In genomic region chr21:32122082-32122481, GRCh38 we compare ENCODE assay signal across 30 cellular contexts.
"Had no signal": no experiment of that assay in that cellular context is flagged by ENCODE, and none has a peak within 500 bp of the region (broad histone marks: within the 10 kb centered on the region; RNA-seq: fewer than 3 reads in every experiment).

No MANE protein-coding gene starts in this region.

- H3K36me3 ChIP-seq: ascending aorta, breast epithelium, cardiac muscle cell, esophagus muscularis mucosa, gastrocnemius medialis, heart right ventricle had no signal

- H3K27me3 ChIP-seq: ascending aorta, breast epithelium, cardiac muscle cell, dorsolateral prefrontal cortex, esophagus muscularis mucosa, foreskin keratinocyte, gastrocnemius medialis, heart right ventricle, hepatocyte had no signal

- H3K9me3 Mint-ChIP-seq: activated CD4-positive, alpha-beta memory T cell treated with anti-CD3 and anti-CD28 coated beads, Interleukin-2, amount 10 ng/mL, durations not matched to agents 7 days and 5 days; activated T-cell treated with anti-CD3 and anti-CD28 coated beads, Interleukin-2, amount 50 U/mL, for 24 hours had no signal

- H3K27ac ChIP-seq: ascending aorta, breast epithelium, cardiac muscle cell, coronary artery, dorsolateral prefrontal cortex, esophagus muscularis mucosa, foreskin keratinocyte, gastrocnemius medialis, heart right ventricle, hepatocyte had no signal

- H3K9me3 ChIP-seq: gastrocnemius medialis had no signal

- ATAC-seq: activated naive CD4-positive, alpha-beta T cell treated with anti-CD3 and anti-CD28 coated beads, Interleukin-2, amount 50 U/mL, for 72 hours; activated T-cell treated with anti-CD3 and anti-CD28 coated beads, Interleukin-2, amount 50 U/mL, for 72 hours; foreskin keratinocyte; gastrocnemius medialis; heart right ventricle had no signal

- H3K36me3 Mint-ChIP-seq: activated naive CD4-positive, alpha-beta T cell treated with anti-CD3 and anti-CD28 coated beads, Interleukin-2, amount 10 ng/mL, durations not matched to agents 7 days and 5 days; activated naive CD8-positive, alpha-beta T cell treated with anti-CD3 and anti-CD28 coated beads, Interleukin-2, amount 10 ng/mL, durations not matched to agents 7 days and 5 days had no signal

- H3K27ac Mint-ChIP-seq: activated CD4-positive, alpha-beta memory T cell treated with anti-CD3 and anti-CD28 coated beads, Interleukin-2, amount 10 ng/mL, durations not matched to agents 7 days and 5 days; activated CD4-positive, alpha-beta T cell treated with anti-CD3 and anti-CD28 coated beads, Interleukin-2, amount 10 ng/mL, durations not matched to agents 7 days and 5 days; activated naive CD4-positive, alpha-beta T cell treated with anti-CD3 and anti-CD28 coated beads, Interleukin-2, amount 10 ng/mL, durations not matched to agents 7 days and 5 days; activated naive CD4-positive, alpha-beta T cell treated with anti-CD3 and anti-CD28 coated beads, Interleukin-2, amount 50 U/mL, for 72 hours; activated naive CD8-positive, alpha-beta T cell treated with anti-CD3 and anti-CD28 coated beads, Interleukin-2, amount 10 ng/mL, durations not matched to agents 7 days and 5 days; activated T-cell treated with anti-CD3 and anti-CD28 coated beads, Interleukin-2, amount 50 U/mL, for 24 hours; activated T-cell treated with anti-CD3 and anti-CD28 coated beads, Interleukin-2, amount 50 U/mL, for 72 hours; dendritic cell treated with granulocyte-macrophage colony-stimulating factor and Interleukin-4, amounts not matched to agents 40 ng/mL and 50 ng/mL, for 4 days had no signal

- H3K4me2 ChIP-seq: hepatocyte had no signal

- H3K4me1 Mint-ChIP-seq: activated CD4-positive, alpha-beta memory T cell treated with anti-CD3 and anti-CD28 coated beads, Interleukin-2, amount 10 ng/mL, durations not matched to agents 7 days and 5 days; activated CD4-positive, alpha-beta T cell treated with anti-CD3 and anti-CD28 coated beads, Interleukin-2, amount 10 ng/mL, durations not matched to agents 7 days and 5 days; activated naive CD4-positive, alpha-beta T cell treated with anti-CD3 and anti-CD28 coated beads, Interleukin-2, amount 10 ng/mL, durations not matched to agents 7 days and 5 days; activated naive CD8-positive, alpha-beta T cell treated with anti-CD3 and anti-CD28 coated beads, Interleukin-2, amount 10 ng/mL, durations not matched to agents 7 days and 5 days; central memory CD8-positive, alpha-beta T cell had no signal

- H3K27me3 Mint-ChIP-seq: activated CD4-positive, alpha-beta memory T cell treated with anti-CD3 and anti-CD28 coated beads, Interleukin-2, amount 10 ng/mL, durations not matched to agents 7 days and 5 days; activated CD4-positive, alpha-beta T cell treated with anti-CD3 and anti-CD28 coated beads, Interleukin-2, amount 10 ng/mL, durations not matched to agents 7 days and 5 days; activated naive CD4-positive, alpha-beta T cell treated with anti-CD3 and anti-CD28 coated beads, Interleukin-2, amount 10 ng/mL, durations not matched to agents 7 days and 5 days; brain; dendritic cell treated with granulocyte-macrophage colony-stimulating factor and Interleukin-4, amounts not matched to agents 40 ng/mL and 50 ng/mL, for 4 days had no signal

- DNase-seq: activated CD4-positive, alpha-beta memory T cell treated with anti-CD3 and anti-CD28 coated beads, Interleukin-2, amount 10 ng/mL, durations not matched to agents 7 days and 5 days; activated CD4-positive, alpha-beta T cell treated with anti-CD3 and anti-CD28 coated beads for 1 hour; activated CD4-positive, alpha-beta T cell treated with anti-CD3 and anti-CD28 coated beads for 4 hours; activated CD4-positive, alpha-beta T cell treated with anti-CD3 and anti-CD28 coated beads, Interleukin-2, amount 10 ng/mL, durations not matched to agents 7 days and 5 days; activated CD4-positive, alpha-beta T cell treated with anti-CD3 and anti-CD28 coated beads, Interleukin-2, amount 50 U/mL, for 4 hours; activated CD8-positive, alpha-beta memory T cell treated with anti-CD3 and anti-CD28 coated beads, Interleukin-2, amount 50 U/mL, for 48 hours; activated effector memory CD4-positive, alpha-beta T cell treated with Interleukin-2 at 50 U/mL for 16 hours; activated gamma-delta T cell treated with Interleukin-2 at 50 U/mL for 16 hours; activated naive CD4-positive, alpha-beta T cell treated with anti-CD3 and anti-CD28 coated beads, Interleukin-2, amount 10 ng/mL, durations not matched to agents 7 days and 5 days; activated naive CD8-positive, alpha-beta T cell treated with anti-CD3 and anti-CD28 coated beads, Interleukin-2, amount 10 ng/mL, durations not matched to agents 7 days and 5 days; activated T-cell treated with anti-CD3 and anti-CD28 coated beads for 4 hours; activated T-cell treated with anti-CD3 and anti-CD28 coated beads, Interleukin-2, amount 50 U/mL, for 24 hours; activated T-cell treated with anti-CD3 and anti-CD28 coated beads, Interleukin-2, amount 50 U/mL, for 72 hours; dorsolateral prefrontal cortex; effector memory CD4-positive, alpha-beta T cell; erythroblast; foreskin keratinocyte; gastrocnemius medialis; heart right ventricle; T-helper 2 cell had no signal

- H3K4me3 Mint-ChIP-seq: activated CD4-positive, alpha-beta memory T cell treated with anti-CD3 and anti-CD28 coated beads, Interleukin-2, amount 10 ng/mL, durations not matched to agents 7 days and 5 days; activated CD4-positive, alpha-beta T cell treated with anti-CD3 and anti-CD28 coated beads, Interleukin-2, amount 10 ng/mL, durations not matched to agents 7 days and 5 days; activated naive CD4-positive, alpha-beta T cell treated with anti-CD3 and anti-CD28 coated beads, Interleukin-2, amount 10 ng/mL, durations not matched to agents 7 days and 5 days; activated naive CD8-positive, alpha-beta T cell treated with anti-CD3 and anti-CD28 coated beads, Interleukin-2, amount 10 ng/mL, durations not matched to agents 7 days and 5 days; activated T-cell treated with anti-CD3 and anti-CD28 coated beads, Interleukin-2, amount 50 U/mL, for 24 hours; activated T-cell treated with anti-CD3 and anti-CD28 coated beads, Interleukin-2, amount 50 U/mL, for 72 hours; brain; central memory CD8-positive, alpha-beta T cell; dendritic cell treated with granulocyte-macrophage colony-stimulating factor and Interleukin-4, amounts not matched to agents 40 ng/mL and 50 ng/mL, for 4 days had no signal

- H3K4me1 ChIP-seq: ascending aorta, breast epithelium, esophagus muscularis mucosa, foreskin keratinocyte, gastrocnemius medialis, heart right ventricle had no signal

- H2AFZ ChIP-seq: hepatocyte had no signal

- H3K79me2 ChIP-seq: hepatocyte had no signal

- H3K4me3 ChIP-seq: ascending aorta, breast epithelium, cardiac muscle cell, coronary artery, dorsolateral prefrontal cortex, esophagus muscularis mucosa, gastrocnemius medialis, heart right ventricle, hepatocyte had no signal
